Comparison of ENCODE assay signal across 28 cellular contexts in genomic region chrX:94775640-94776039, GRCh38.
"Had no signal": no experiment of that assay in that cellular context is flagged by ENCODE, and none has a peak within 500 bp of the region (broad histone marks: within the 10 kb centered on the region; RNA-seq: fewer than 3 reads in every experiment).

No MANE protein-coding gene starts in this region.

- FAIRE-seq: colon, endometrium, endothelial cell of umbilical vein, frontal cortex had no signal

- H3K9me3 ChIP-seq: colonic mucosa, esophagus squamous epithelium, gastrocnemius medialis, gastroesophageal sphincter, heart left ventricle, heart right ventricle had no signal

- ATAC-seq: effector memory CD8-positive, alpha-beta T cell; esophagus mucosa; foreskin keratinocyte; gastrocnemius medialis; gastroesophageal sphincter; heart left ventricle; heart right ventricle had no signal

- H3K27ac ChIP-seq: colonic mucosa, coronary artery, dorsolateral prefrontal cortex, epithelial cell of prostate, esophagus muscularis mucosa, esophagus squamous epithelium, foreskin keratinocyte, gastrocnemius medialis, gastroesophageal sphincter, heart left ventricle, heart right ventricle had no signal

- H3K4me3 ChIP-seq: colonic mucosa, coronary artery, dorsolateral prefrontal cortex, esophagus muscularis mucosa, esophagus squamous epithelium, gastrocnemius medialis, gastroesophageal sphincter, heart left ventricle, heart right ventricle had no signal

- H3K36me3 ChIP-seq: colonic mucosa, esophagus muscularis mucosa, esophagus squamous epithelium, gastrocnemius medialis, gastroesophageal sphincter, heart left ventricle, heart right ventricle had no signal

- DNase-seq: colonic mucosa; cortex of kidney; dermis blood vessel endothelial cell; dorsolateral prefrontal cortex; effector CD4-positive, alpha-beta T cell; effector CD8-positive, alpha-beta T cell; effector memory CD4-positive, alpha-beta T cell; effector memory CD8-positive, alpha-beta T cell; endodermal cell; erythroblast; esophagus squamous epithelium; foreskin fibroblast; foreskin keratinocyte; foreskin melanocyte; gastrocnemius medialis; glutamatergic neuron; head of caudate nucleus; heart left ventricle; heart right ventricle had no signal

- H3K4me1 ChIP-seq: colonic mucosa, esophagus muscularis mucosa, esophagus squamous epithelium, foreskin keratinocyte, gastrocnemius medialis, gastroesophageal sphincter, heart left ventricle, heart right ventricle had no signal
